In genomic region chr13:91348906-91349435, GRCh38 we compare ENCODE assay signal across 8 cellular contexts. TPM values are rescaled to one million over a fixed set of nuclear protein-coding genes. Genes with fewer than 3 reads are reported as not detected.
DNase-seq lines count a peak whose midpoint lies in the region; ATAC-seq, FAIRE-seq and TF ChIP-seq lines count a peak whose summit lies in the region.

No MANE protein-coding gene starts in this region.

- H3K27ac ChIP-seq in psoas muscle: peak overlapping the region; percentile 98

- FAIRE-seq in urothelium cell line (lab: Jason Lieb, UNC): no peak

- H3K4me1 ChIP-seq in psoas muscle: peaks cover 24% of the 10 kb centered on the region

- DNase-seq in NCI-H1417 (lab: John Stamatoyannopoulos, UW) (peak; percentile 94 to 95 (median 95)), T-helper 1 cell (peak; percentile 75 to 89 (median 86)), amniotic stem cell (lab: John Stamatoyannopoulos, UW) (peak; percentile 55), left ventricle myocardium superior (peak; percentile 98), psoas muscle (peak; percentile 94 to 96), urothelium cell line (ENCODE audit: low spot score) (peak; percentile 82)

- ATAC-seq in HG02798 (IDR thresholded peaks at IDR 0.05; ENCODE audit: poor library complexity, unreplicated experiment) (peak; percentile 59), left ventricle myocardium superior (peak; percentile 79), psoas muscle (peak; percentile 81 to 87 (median 83))

- WGBS in psoas muscle, 3 donors: 0 to 1% (median 0%) methylated on average over 42 to 46 of the region's 46 CpGs

- H3K9me3 ChIP-seq in psoas muscle: no peaks in the 10 kb centered on the region

- intact Hi-C loops in left ventricle myocardium superior (cut with micrococcal nuclease): no loop called here
- intact Hi-C loops in psoas muscle (cut with DNase I): no loop called here

- H3K27me3 ChIP-seq in psoas muscle (ENCODE audit: insufficient read depth in 3 of 3, low read length in 2 of 3): peaks cover 0 to 3% (median 0%) of the 10 kb centered on the region in 3 donors

- H3K36me3 ChIP-seq in psoas muscle (ENCODE audit: insufficient read depth in 1 of 2, low read depth in 1 of 2): peaks cover 11 to 42% of the 10 kb centered on the region in 2 donors

- H3K4me3 ChIP-seq in psoas muscle: peak overlapping the region; percentile 88

- peak; percentile 98 for TF ChIP-seq CTCF in GM12874 (IDR thresholded peaks at IDR 0.05; ENCODE audit: insufficient read depth, low read depth, low read length)
- peak; percentile 98 for TF ChIP-seq CTCF in psoas muscle (IDR thresholded peaks at IDR 0.05)

RNA-seq across cellular contexts. Expression of gene MIR17HG, which starts 1.5 kb away (rescaled TPM):
- 1.7 TPM for total RNA-seq in left ventricle myocardium superior
- total RNA-seq in psoas muscle: 1 to 10 TPM in 3 of 4 donors, under 1 TPM in 1; 0.92 to 5.2 (median 1.2) TPM
- polyA plus RNA-seq in psoas muscle: under 1 TPM; 0.24 to 0.86 (median 0.30) TPM

RNA-seq across cellular contexts. Expression of gene GPC5, which starts 49.5 kb away (rescaled TPM):
- total RNA-seq in left ventricle myocardium superior (1.8 TPM), psoas muscle (not detected)
- under 1 TPM in 1 of 3 donors, not detected in 2; 0.23 TPM for polyA plus RNA-seq in psoas muscle

Comparison
In these comparisons a context has a peak if more than half of its experiments do, and no peak if none do; other contexts are left out.
1. Peak in every context shown above with its lines: DNase-seq, ATAC-seq, H3K4me3 ChIP-seq and H3K27ac ChIP-seq.